In genomic region chr17:5686246-5686645, GRCh38 we compare ENCODE assay signal across 19 cellular contexts.
"Had no signal": no experiment of that assay in that cellular context is flagged by ENCODE, and none has a peak within 500 bp of the region (broad histone marks: within the 10 kb centered on the region; RNA-seq: fewer than 3 reads in every experiment).

No MANE protein-coding gene starts in this region.

- H3K4me1 ChIP-seq: foreskin keratinocyte, parathyroid adenoma, prostate gland, right lobe of liver, spleen, testis, tibial nerve had no signal

- H3K27me3 ChIP-seq: foreskin keratinocyte, hepatocyte, right lobe of liver, testis, tibial nerve had no signal

- ATAC-seq: foreskin keratinocyte; left colon; naive thymus-derived CD4-positive, alpha-beta T cell; right lobe of liver; stimulated activated naive B cell treated with anti-CD40 and anti-IgM and Interleukin-4, amounts not matched to agents 10 μg/mL and 1 μg/mL and 100 μg/mL, for 72 hours; stimulated activated naive CD8-positive, alpha-beta T cell treated with anti-CD3 and anti-CD28 coated beads, Interleukin-15, amount 100 ng/mL, for 72 hours had no signal

- H3K36me3 ChIP-seq: prostate gland, right lobe of liver, spleen, tibial nerve had no signal

- H3K4me3 ChIP-seq: hepatocyte, prostate gland, right lobe of liver, spleen, testis, tibial nerve had no signal

- H3K27ac ChIP-seq: foreskin keratinocyte, hepatocyte, parathyroid adenoma, prostate gland, right lobe of liver, spleen, testis, tibial nerve had no signal

- DNase-seq: effector CD4-positive, alpha-beta T cell; erythroblast; foreskin keratinocyte; head of caudate nucleus; left colon; naive thymus-derived CD4-positive, alpha-beta T cell; nephron progenitor cell; right lobe of liver; spleen; stimulated activated CD4-positive, alpha-beta T cell treated with anti-CD3 and anti-CD28 coated beads, Interleukin-15, amount 100 ng/mL, for 24 hours; stimulated activated CD4-positive, alpha-beta T cell treated with anti-CD3 and anti-CD28 coated beads, Interleukin-1b, Interleukin-23, amount 100 ng/mL, for 48 hours; stimulated activated CD4-positive, alpha-beta T cell treated with anti-CD3 and anti-CD28 coated beads, Interleukin-4, amount 100 ng/mL, for 24 hours; stimulated activated naive B cell treated with anti-CD40 and anti-IgM and Interleukin-4, amounts not matched to agents 10 μg/mL and 1 μg/mL and 100 μg/mL, for 72 hours; stimulated activated naive CD8-positive, alpha-beta T cell treated with anti-CD3 and anti-CD28 coated beads, Interleukin-15, amount 100 ng/mL, for 72 hours; testis had no signal

- H3K9me3 ChIP-seq: prostate gland, right lobe of liver, testis had no signal
